ENCODE assay signal across 1 cellular context in genomic region chr17:57234252-57235092, GRCh38.
TF ChIP-seq lines count a peak whose summit lies in the region.

No MANE protein-coding gene starts in this region.

TF ChIP-seq in GM12878, 131 proteins besides CTCF, POLR2A, EP300 and RAD21:
- TF ChIP-seq NFYA (IDR thresholded peaks at IDR 0.05; ENCODE audit: borderline replicate concordance, low read depth, low read length) (no peak), ZBTB40 (IDR thresholded peaks at IDR 0.05; ENCODE audit: borderline replicate concordance) (peak; percentile 59)
